In genomic region chr12:113062502-113063395, GRCh38 we compare ENCODE assay signal across 1 cellular context.
TF ChIP-seq lines count a peak whose summit lies in the region.

No MANE protein-coding gene starts in this region.

TF ChIP-seq in SK-N-SH, 30 proteins besides CTCF, POLR2A, EP300 and RAD21 (continued from another document):
- no peak for TF ChIP-seq GABPA (IDR thresholded peaks at IDR 0.05; ENCODE audit: low read depth)
- no peak for TF ChIP-seq EZH2phosphoT487 (IDR thresholded peaks at IDR 0.05; ENCODE audit: borderline replicate concordance, low read depth)
- no peak for TF ChIP-seq TAF1 (IDR thresholded peaks at IDR 0.05; ENCODE audit: borderline replicate concordance, low read depth, low read length)
- no peak for TF ChIP-seq MEF2A (IDR thresholded peaks at IDR 0.05; ENCODE audit: borderline replicate concordance, low read depth)
- no peak for TF ChIP-seq ZBTB33 (IDR thresholded peaks at IDR 0.05; ENCODE audit: borderline replicate concordance, low read depth)
- TF ChIP-seq TCF12 (IDR thresholded peaks at IDR 0.05), result no peak
- TF ChIP-seq NRF1 (IDR thresholded peaks at IDR 0.05; ENCODE audit: low read depth, low read length), result no peak
- TF ChIP-seq CHD2 (IDR thresholded peaks at IDR 0.05; ENCODE audit: low read length, partially characterized antibody), result no peak
- TF ChIP-seq SIN3A (IDR thresholded peaks at IDR 0.05; ENCODE audit: borderline replicate concordance, low read depth, low read length), result no peak
- no peak for TF ChIP-seq TEAD4 (IDR thresholded peaks at IDR 0.05; ENCODE audit: borderline replicate concordance, insufficient read depth)
- TF ChIP-seq SMC3 (IDR thresholded peaks at IDR 0.05; ENCODE audit: low read depth, low read length), result no peak
- TF ChIP-seq FOSL2 (IDR thresholded peaks at IDR 0.05; ENCODE audit: borderline replicate concordance, low read depth), result no peak
- TF ChIP-seq NFIC (IDR thresholded peaks at IDR 0.05; ENCODE audit: borderline replicate concordance), result no peak
- no peak for TF ChIP-seq MXI1 (IDR thresholded peaks at IDR 0.05; ENCODE audit: low read depth, low read length)
